ENCODE assay signal across 17 cellular contexts in the genomic region with DNA sequence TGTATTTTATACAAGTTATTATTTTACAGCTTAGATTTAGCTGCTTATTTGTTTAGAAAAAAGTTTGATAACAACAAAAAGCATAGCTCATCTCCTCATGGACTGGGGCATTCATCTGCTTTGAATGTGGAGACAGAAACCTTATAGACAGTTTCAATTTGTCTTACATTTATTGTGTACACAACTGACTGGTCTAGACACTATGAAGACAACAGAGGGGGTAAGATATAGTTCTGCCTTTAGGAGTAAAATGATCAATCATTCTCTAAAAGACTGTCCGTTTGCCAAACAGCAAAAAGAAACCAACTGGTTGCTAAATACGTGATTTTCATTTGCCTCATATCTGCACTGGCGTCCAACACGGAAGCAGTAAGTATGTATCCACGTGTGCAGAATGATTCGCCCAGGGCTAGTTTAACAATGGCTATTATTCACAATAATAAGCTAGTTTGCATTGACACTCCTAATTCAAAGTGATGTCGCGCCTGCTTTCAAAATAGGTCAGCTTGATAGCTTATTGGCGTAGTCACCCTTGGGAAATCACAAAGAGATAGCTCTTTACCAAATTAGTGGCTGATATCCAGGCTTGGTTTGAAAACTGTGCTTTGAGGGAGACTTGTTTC.
DNase-seq lines count a peak whose midpoint lies in the region; ATAC-seq and TF ChIP-seq lines count a peak whose summit lies in the region.
"Had no signal": no experiment of that assay in that cellular context is flagged by ENCODE, and none has a peak within 500 bp of the region (broad histone marks: within the 10 kb centered on the region; RNA-seq: fewer than 3 reads in every experiment).

No MANE protein-coding gene starts in this region.

- H3K4me3 Mint-ChIP-seq in glutamatergic neuron (ENCODE audit: unreplicated experiment) (peak overlapping the region; percentile 34), endodermal cell (no peak overlapping the region)
- H3K4me3 Mint-ChIP-seq: activated CD4-positive, alpha-beta T cell treated with anti-CD3 and anti-CD28 coated beads, Interleukin-2, amount 10 ng/mL, durations not matched to agents 7 days and 5 days; activated naive CD8-positive, alpha-beta T cell treated with anti-CD3 and anti-CD28 coated beads, Interleukin-2, amount 10 ng/mL, durations not matched to agents 7 days and 5 days; GM23338; T-helper 1 cell treated with Interleukin-12 subunit alpha and Interleukin-12 subunit beta and Interleukin-4 antibody, amounts not matched to agents 30 μg/mL and 1 μg/mL, for 36 hours had no signal

- H3K36me3 Mint-ChIP-seq in glutamatergic neuron (ENCODE audit: unreplicated experiment) (no peaks in the 10 kb centered on the region), endodermal cell (ENCODE audit: low read depth) (no peaks in the 10 kb centered on the region)
- H3K36me3 Mint-ChIP-seq: activated naive CD8-positive, alpha-beta T cell treated with anti-CD3 and anti-CD28 coated beads, Interleukin-2, amount 10 ng/mL, durations not matched to agents 7 days and 5 days had no signal

- DNase-seq in Ammon's horn (ENCODE audit: low spot score), result peak; percentile 4
- peak; percentile 60 for DNase-seq in NCI-H146 treated with DMSO at 0.1 percent for 48 hours (lab: John Stamatoyannopoulos, UW; ENCODE audit: unreplicated experiment)
- no peak for DNase-seq in RWPE2 (ENCODE audit: low spot score)
- no peak for DNase-seq in glutamatergic neuron
- no peak for DNase-seq in NCI-H2196 treated with DMSO at 0.1 percent for 48 hours (lab: John Stamatoyannopoulos, UW; ENCODE audit: unreplicated experiment)
- DNase-seq in NOMO-1 treated with dmso at 0.1 percent for 144 hours (lab: John Stamatoyannopoulos, UW; ENCODE audit: unreplicated experiment), result no peak
- no peak for DNase-seq in endodermal cell
- DNase-seq: activated CD4-positive, alpha-beta T cell treated with anti-CD3 and anti-CD28 coated beads, Interleukin-2, amount 10 ng/mL, durations not matched to agents 7 days and 5 days; activated naive CD8-positive, alpha-beta T cell treated with anti-CD3 and anti-CD28 coated beads, Interleukin-2, amount 10 ng/mL, durations not matched to agents 7 days and 5 days; effector memory CD4-positive, alpha-beta T cell; SJCRH30 had no signal

- H3K36me3 ChIP-seq in RWPE2 (ENCODE audit: low read depth), result no peaks in the 10 kb centered on the region
- H3K36me3 ChIP-seq in endodermal cell (ENCODE audit: control insufficient read depth, insufficient read depth, low read length), result no peaks in the 10 kb centered on the region
- H3K36me3 ChIP-seq: BLaER1, SJCRH30 had no signal

- H3K27me3 Mint-ChIP-seq in glutamatergic neuron (ENCODE audit: unreplicated experiment) (no peaks in the 10 kb centered on the region), endodermal cell (ENCODE audit: insufficient read depth) (no peaks in the 10 kb centered on the region)
- H3K27me3 Mint-ChIP-seq: activated CD4-positive, alpha-beta T cell treated with anti-CD3 and anti-CD28 coated beads, Interleukin-2, amount 10 ng/mL, durations not matched to agents 7 days and 5 days; activated naive CD8-positive, alpha-beta T cell treated with anti-CD3 and anti-CD28 coated beads, Interleukin-2, amount 10 ng/mL, durations not matched to agents 7 days and 5 days had no signal

- ATAC-seq in RWPE2 (ENCODE audit: low read depth) (peak; percentile 68), HG02885 (IDR thresholded peaks at IDR 0.05; ENCODE audit: poor library complexity, unreplicated experiment) (no peak)
- ATAC-seq: A549, GM23338 had no signal

- 94 to 95% methylated on average over 9 of the region's 9 CpGs for WGBS in endodermal cell (ENCODE audit: insufficient coverage in 1 of 2, insufficient read length in 1 of 2), 2 experiments

- H3K4me1 Mint-ChIP-seq in glutamatergic neuron (ENCODE audit: low read depth, unreplicated experiment) (peaks cover 25% of the 10 kb centered on the region), endodermal cell (peaks cover 29% of the 10 kb centered on the region)
- H3K4me1 Mint-ChIP-seq: activated CD4-positive, alpha-beta T cell treated with anti-CD3 and anti-CD28 coated beads, Interleukin-2, amount 10 ng/mL, durations not matched to agents 7 days and 5 days; activated naive CD8-positive, alpha-beta T cell treated with anti-CD3 and anti-CD28 coated beads, Interleukin-2, amount 10 ng/mL, durations not matched to agents 7 days and 5 days had no signal

- TF ChIP-seq CTCF in RWPE2 (IDR thresholded peaks at IDR 0.05; ENCODE audit: poor library complexity, severe bottlenecking) (no peak), glutamatergic neuron (IDR thresholded peaks at IDR 0.05; ENCODE audit: partially characterized antibody, unreplicated experiment) (no peak), endodermal cell (conservative IDR thresholded peaks at IDR 0.05) (no peak)

- H3K4me1 ChIP-seq in RWPE2 (ENCODE audit: insufficient read depth, poor library complexity, severe bottlenecking), result peaks cover 19% of the 10 kb centered on the region
- peaks cover 18% of the 10 kb centered on the region for H3K4me1 ChIP-seq in endodermal cell (ENCODE audit: control insufficient read depth, insufficient read depth, low read length)
- H3K4me1 ChIP-seq: A549, SJCRH30 had no signal

- H3K27me3 ChIP-seq in RWPE2 (ENCODE audit: insufficient read depth, poor library complexity, severe bottlenecking) (no peaks in the 10 kb centered on the region), endodermal cell (ENCODE audit: control insufficient read depth, insufficient read depth, low read length, poor library complexity, severe bottlenecking) (no peaks in the 10 kb centered on the region)
- H3K27me3 ChIP-seq: BLaER1, SJCRH30 had no signal

- H3K27ac Mint-ChIP-seq in glutamatergic neuron (ENCODE audit: unreplicated experiment), result peak overlapping the region; percentile 81
- no peak overlapping the region for H3K27ac Mint-ChIP-seq in endodermal cell
- H3K27ac Mint-ChIP-seq: activated CD4-positive, alpha-beta T cell treated with anti-CD3 and anti-CD28 coated beads, Interleukin-2, amount 10 ng/mL, durations not matched to agents 7 days and 5 days; activated naive CD8-positive, alpha-beta T cell treated with anti-CD3 and anti-CD28 coated beads, Interleukin-2, amount 10 ng/mL, durations not matched to agents 7 days and 5 days; GM23338; T-helper 1 cell treated with Interleukin-12 subunit alpha and Interleukin-12 subunit beta and Interleukin-4 antibody, amounts not matched to agents 30 μg/mL and 1 μg/mL, for 36 hours had no signal

- no peak overlapping the region for H3K27ac ChIP-seq in RWPE2 (ENCODE audit: poor library complexity, severe bottlenecking)
- H3K27ac ChIP-seq in endodermal cell (ENCODE audit: low read depth, low read length), result no peak overlapping the region
- H3K27ac ChIP-seq: A549, BLaER1, HL-60, SJCRH30 had no signal

- H3K9me3 Mint-ChIP-seq in glutamatergic neuron (ENCODE audit: unreplicated experiment) (peaks cover 4% of the 10 kb centered on the region), endodermal cell (peaks cover 4% of the 10 kb centered on the region)
- H3K9me3 Mint-ChIP-seq: activated CD4-positive, alpha-beta T cell treated with anti-CD3 and anti-CD28 coated beads, Interleukin-2, amount 10 ng/mL, durations not matched to agents 7 days and 5 days; activated naive CD8-positive, alpha-beta T cell treated with anti-CD3 and anti-CD28 coated beads, Interleukin-2, amount 10 ng/mL, durations not matched to agents 7 days and 5 days; GM23338; T-helper 1 cell treated with Interleukin-12 subunit alpha and Interleukin-12 subunit beta and Interleukin-4 antibody, amounts not matched to agents 30 μg/mL and 1 μg/mL, for 36 hours had no signal

- H3K9ac ChIP-seq in endodermal cell (ENCODE audit: extremely low read depth, low read length, poor library complexity, severe bottlenecking), result no peak overlapping the region
- H3K9ac ChIP-seq: BLaER1 had no signal

- H3K9me3 ChIP-seq in RWPE2 (ENCODE audit: severe bottlenecking) (peaks cover 4% of the 10 kb centered on the region), endodermal cell (ENCODE audit: control insufficient read depth, low read length) (no peaks in the 10 kb centered on the region)
- H3K9me3 ChIP-seq: A549, BLaER1, SJCRH30 had no signal

- H3K4me3 ChIP-seq in RWPE2 (ENCODE audit: severe bottlenecking), result peak overlapping the region; percentile 11
- H3K4me3 ChIP-seq in endodermal cell (ENCODE audit: low read length), result no peak overlapping the region
- H3K4me3 ChIP-seq: A549, BLaER1, GM23338, SJCRH30 had no signal

Comparison
In these comparisons a context has a peak if more than half of its experiments do, and no peak if none do; other contexts are left out.
1. DNase-seq: peak in Ammon's horn (single experiment) and NCI-H146 treated with DMSO at 0.1 percent for 48 hours (single experiment); none in RWPE2 (single experiment), glutamatergic neuron (single experiment), NCI-H2196 treated with DMSO at 0.1 percent for 48 hours (single experiment), NOMO-1 treated with dmso at 0.1 percent for 144 hours (single experiment) and endodermal cell (single experiment).